Comparison of ENCODE assay signal across 9 cellular contexts in genomic region chr18:75244914-75245313, GRCh38.
"Had no signal": no experiment of that assay in that cellular context is flagged by ENCODE, and none has a peak within 500 bp of the region (broad histone marks: within the 10 kb centered on the region; RNA-seq: fewer than 3 reads in every experiment).

No MANE protein-coding gene starts in this region.

- DNase-seq: brain microvascular endothelial cell; foreskin keratinocyte; stimulated activated CD4-positive, alpha-beta T cell treated with anti-CD3 and anti-CD28 coated beads, Interleukin-2, amount 100 ng/mL, for 48 hours; stimulated activated naive CD8-positive, alpha-beta T cell treated with anti-CD3 and anti-CD28 coated beads, Interleukin-15, amount 100 ng/mL, for 72 hours had no signal

- H3K4me3 ChIP-seq: mucosa of descending colon, thoracic aorta had no signal

- H3K27ac ChIP-seq: brain microvascular endothelial cell, foreskin keratinocyte, thoracic aorta, WERI-Rb-1 had no signal

- H3K27me3 Mint-ChIP-seq: stimulated activated naive CD8-positive, alpha-beta T cell treated with anti-CD3 and anti-CD28 coated beads, Interleukin-15, amount 100 ng/mL, for 72 hours had no signal

- H3K27ac Mint-ChIP-seq: activated T-helper 2 cell treated with anti-CD3 and anti-CD28 coated beads, Interferon-gamma antibody, Interleukin-2, Interleukin-4, amounts not matched to agents 10 μg/mL and 5 μg/mL and 100 μg/mL, durations not matched to agents 14 hours and 24 hours and 36 hours had no signal

- H3K4me3 Mint-ChIP-seq: neural crest cell; stimulated activated naive CD8-positive, alpha-beta T cell treated with anti-CD3 and anti-CD28 coated beads, Interleukin-15, amount 100 ng/mL, for 72 hours had no signal

- H3K36me3 ChIP-seq: brain microvascular endothelial cell, thoracic aorta, WERI-Rb-1 had no signal

- H3K9me3 Mint-ChIP-seq: activated T-helper 2 cell treated with anti-CD3 and anti-CD28 coated beads, Interferon-gamma antibody, Interleukin-2, Interleukin-4, amounts not matched to agents 10 μg/mL and 5 μg/mL and 100 μg/mL, durations not matched to agents 14 hours and 24 hours and 36 hours; neural crest cell had no signal

- H3K4me1 ChIP-seq: foreskin keratinocyte had no signal

- H3K27me3 ChIP-seq: brain microvascular endothelial cell, foreskin keratinocyte had no signal

- H3K9me3 ChIP-seq: mucosa of descending colon, thoracic aorta had no signal
